ENCODE assay signal across 14 cellular contexts in genomic region chr2:241986836-241987641, GRCh38.
"Had no signal": no experiment of that assay in that cellular context is flagged by ENCODE, and none has a peak within 500 bp of the region (broad histone marks: within the 10 kb centered on the region; RNA-seq: fewer than 3 reads in every experiment).

No MANE protein-coding gene starts in this region.

- H3K4me3 Mint-ChIP-seq: activated T-cell treated with anti-CD3 and anti-CD28 coated beads, Interleukin-2, amount 50 U/mL, for 72 hours; dendritic cell treated with granulocyte-macrophage colony-stimulating factor and Interleukin-4, amounts not matched to agents 40 ng/mL and 50 ng/mL, for 4 days; immature natural killer cell had no signal

- H3K36me3 Mint-ChIP-seq: immature natural killer cell had no signal

- ATAC-seq: activated T-cell treated with anti-CD3 and anti-CD28 coated beads, Interleukin-2, amount 50 U/mL, for 72 hours; left colon; stimulated activated naive CD8-positive, alpha-beta T cell treated with anti-CD3 and anti-CD28 coated beads, Interleukin-15, Interleukin-2, amounts not matched to agents 100 U/mL and 50 U/mL, for 24 hours had no signal

- H3K4me1 ChIP-seq: esophagus squamous epithelium, uterus had no signal

- H3K27ac Mint-ChIP-seq: activated T-cell treated with anti-CD3 and anti-CD28 coated beads, Interleukin-2, amount 50 U/mL, for 72 hours; dendritic cell treated with granulocyte-macrophage colony-stimulating factor and Interleukin-4, amounts not matched to agents 40 ng/mL and 50 ng/mL, for 4 days had no signal

- H3K27ac ChIP-seq: esophagus squamous epithelium, ovary, uterus had no signal

- H3K4me3 ChIP-seq: esophagus squamous epithelium, ovary, uterus had no signal

- H3K36me3 ChIP-seq: esophagus squamous epithelium, ovary, uterus had no signal

- DNase-seq: activated CD4-positive, alpha-beta T cell treated with anti-CD3 and anti-CD28 coated beads, Interleukin-2, amount 50 U/mL, for 4 hours; activated T-cell treated with anti-CD3 and anti-CD28 coated beads, Interleukin-2, amount 50 U/mL, for 72 hours; central memory CD4-positive, alpha-beta T cell; esophagus squamous epithelium; foreskin fibroblast; immature natural killer cell; left colon; mesenchymal stem cell; stimulated activated CD4-positive, alpha-beta T cell treated with anti-CD3 and anti-CD28 coated beads, Interleukin-4, amount 100 ng/mL, for 1 hour; stimulated activated CD8-positive, alpha-beta memory T cell treated with anti-CD3 and anti-CD28 coated beads, Interleukin-4, amount 100 ng/mL, for 48 hours; stimulated activated naive CD8-positive, alpha-beta T cell treated with anti-CD3 and anti-CD28 coated beads, Interleukin-15, Interleukin-2, amounts not matched to agents 100 U/mL and 50 U/mL, for 24 hours; uterus had no signal

- H3K9me3 Mint-ChIP-seq: immature natural killer cell had no signal

- H3K27me3 ChIP-seq: esophagus squamous epithelium, ovary, uterus had no signal

- H3K9me3 ChIP-seq: esophagus squamous epithelium, ovary, uterus had no signal
